1 cellular context compared by ENCODE assay signal in genomic region chr1:16449666-16450065, GRCh38.
TF ChIP-seq lines count a peak whose summit lies in the region.

No MANE protein-coding gene starts in this region.

TF ChIP-seq in WTC11, 78 proteins besides CTCF, POLR2A, EP300 and RAD21:
- TF ChIP-seq SMAD4 (CRISPR knock-in tag; IDR thresholded peaks at IDR 0.05) (no peak), STAT6 (CRISPR knock-in tag; conservative IDR thresholded peaks at IDR 0.05; ENCODE audit: low read depth) (no peak), JAZF1 (CRISPR knock-in tag; IDR thresholded peaks at IDR 0.05) (no peak), USF1 (CRISPR knock-in tag; IDR thresholded peaks at IDR 0.05) (no peak), ARID4B (CRISPR knock-in tag; IDR thresholded peaks at IDR 0.05; ENCODE audit: borderline replicate concordance) (no peak), MYBL2 (CRISPR knock-in tag; IDR thresholded peaks at IDR 0.05) (no peak), MXD4 (CRISPR knock-in tag; IDR thresholded peaks at IDR 0.05; ENCODE audit: borderline replicate concordance) (no peak), CBFB (CRISPR knock-in tag; IDR thresholded peaks at IDR 0.05; ENCODE audit: low read depth) (no peak), OVOL2 (CRISPR knock-in tag; IDR thresholded peaks at IDR 0.05; ENCODE audit: borderline replicate concordance) (no peak), ZNF396 (CRISPR knock-in tag; IDR thresholded peaks at IDR 0.05; ENCODE audit: borderline replicate concordance) (no peak), ZNF512 (CRISPR knock-in tag; IDR thresholded peaks at IDR 0.05; ENCODE audit: borderline replicate concordance) (no peak), GRHL2 (CRISPR knock-in tag; IDR thresholded peaks at IDR 0.05; ENCODE audit: insufficient replicate concordance, severe bottlenecking) (no peak), PRRX2 (CRISPR knock-in tag; IDR thresholded peaks at IDR 0.05) (no peak), ATF2 (CRISPR knock-in tag; IDR thresholded peaks at IDR 0.05; ENCODE audit: borderline replicate concordance, low read depth) (no peak), ZNF317 (CRISPR knock-in tag; IDR thresholded peaks at IDR 0.05; ENCODE audit: borderline replicate concordance, low read depth) (no peak), ZBTB21 (CRISPR knock-in tag; IDR thresholded peaks at IDR 0.05; ENCODE audit: borderline replicate concordance) (no peak), ZNF416 (CRISPR knock-in tag; IDR thresholded peaks at IDR 0.05) (no peak), GABPB1 (CRISPR knock-in tag; IDR thresholded peaks at IDR 0.05) (no peak), NFYB (CRISPR knock-in tag; conservative IDR thresholded peaks at IDR 0.05; ENCODE audit: low read depth) (no peak), ZNF425 (CRISPR knock-in tag; conservative IDR thresholded peaks at IDR 0.05) (no peak)
